17 cellular contexts compared by ENCODE assay signal in the genomic region with DNA sequence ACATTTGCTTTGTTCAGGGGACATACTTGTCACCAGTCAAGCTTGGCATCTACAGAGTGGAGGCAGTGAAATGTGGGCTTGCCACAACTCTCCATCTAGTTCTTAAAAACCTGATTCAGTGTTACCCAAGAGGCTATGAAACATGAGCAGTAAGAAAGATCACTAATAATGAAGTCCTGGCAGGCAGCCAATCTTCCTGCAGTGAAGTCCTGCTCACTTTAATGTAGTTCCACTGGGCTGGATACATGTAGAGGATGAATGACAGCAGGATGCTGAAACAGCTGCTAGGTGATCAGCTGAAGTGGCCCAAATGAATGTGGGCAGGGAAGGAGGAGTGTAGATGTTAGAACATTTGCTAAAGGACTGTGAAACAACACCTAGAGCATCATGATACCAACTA.
DNase-seq lines count a peak whose midpoint lies in the region; ATAC-seq and TF ChIP-seq lines count a peak whose summit lies in the region.
"Had no signal": no experiment of that assay in that cellular context is flagged by ENCODE, and none has a peak within 500 bp of the region (broad histone marks: within the 10 kb centered on the region; RNA-seq: fewer than 3 reads in every experiment).

No MANE protein-coding gene starts in this region.

- DNase-seq in DMS79 treated with DMSO at 0.1 percent for 48 hours (lab: John Stamatoyannopoulos, UW) (peak; percentile 88), NCI-H187 treated with DMSO at 0.1 percent for 48 hours (lab: John Stamatoyannopoulos, UW) (peak; percentile 92), NCI-H82 (lab: John Stamatoyannopoulos, UW) (peak; percentile 88), kidney tubule cell (ENCODE audit: low spot score) (peak; percentile 2), immature natural killer cell (no peak)
- DNase-seq in activated CD8-positive, alpha-beta T cell treated with anti-CD3 and anti-CD28 coated beads for 36 hours = no peak
- DNase-seq: activated naive CD4-positive, alpha-beta T cell treated with Interleukin-2 at 50 U/mL for 16 hours; effector memory CD4-positive, alpha-beta T cell; EL; KG1; uterus had no signal

- intact Hi-C loops in activated CD8-positive, alpha-beta T cell treated with anti-CD3 and anti-CD28 coated beads for 36 hours (cut with micrococcal nuclease) = no loop called here

- no peak for TF ChIP-seq CTCF in activated CD8-positive, alpha-beta T cell treated with anti-CD3 and anti-CD28 coated beads for 36 hours (IDR thresholded peaks at IDR 0.05)

- H3K4me1 Mint-ChIP-seq in immature natural killer cell = no peaks in the 10 kb centered on the region
- H3K4me1 Mint-ChIP-seq in activated CD8-positive, alpha-beta T cell treated with anti-CD3 and anti-CD28 coated beads for 36 hours (ENCODE audit: low read depth) = no peaks in the 10 kb centered on the region
- H3K4me1 Mint-ChIP-seq: B cell, memory B cell had no signal

- peaks cover 8 to 55% (median 28%) of the 10 kb centered on the region in 6 donors for H3K9me3 Mint-ChIP-seq in immature natural killer cell
- peaks cover 15% of the 10 kb centered on the region for H3K9me3 Mint-ChIP-seq in activated CD8-positive, alpha-beta T cell treated with anti-CD3 and anti-CD28 coated beads for 36 hours

- H3K36me3 Mint-ChIP-seq in immature natural killer cell = no peaks in the 10 kb centered on the region
- no peaks in the 10 kb centered on the region for H3K36me3 Mint-ChIP-seq in activated CD8-positive, alpha-beta T cell treated with anti-CD3 and anti-CD28 coated beads for 36 hours (ENCODE audit: low read depth)
- H3K36me3 Mint-ChIP-seq: memory B cell had no signal

- CTCF ChIA-PET in activated CD8-positive, alpha-beta T cell treated with anti-CD3 and anti-CD28 coated beads for 36 hours (lab: Charles Lee) = no interaction called here

- POLR2A ChIA-PET in activated CD8-positive, alpha-beta T cell treated with anti-CD3 and anti-CD28 coated beads for 36 hours (lab: Charles Lee) = no interaction called here

- no peaks in the 10 kb centered on the region for H3K27me3 Mint-ChIP-seq in immature natural killer cell (ENCODE audit: low read depth in 3 of 3)
- H3K27me3 Mint-ChIP-seq in activated CD8-positive, alpha-beta T cell treated with anti-CD3 and anti-CD28 coated beads for 36 hours = no peaks in the 10 kb centered on the region
- H3K27me3 Mint-ChIP-seq: B cell; memory B cell; stimulated activated naive CD8-positive, alpha-beta T cell treated with anti-CD3 and anti-CD28 coated beads, Interleukin-15, Interleukin-2, amounts not matched to agents 100 ng/mL and 50 ng/mL, for 24 hours had no signal

- no peak overlapping the region for H3K4me3 Mint-ChIP-seq in immature natural killer cell
- no peak overlapping the region for H3K4me3 Mint-ChIP-seq in activated CD8-positive, alpha-beta T cell treated with anti-CD3 and anti-CD28 coated beads for 36 hours
- H3K4me3 Mint-ChIP-seq: B cell; memory B cell; stimulated activated naive CD8-positive, alpha-beta T cell treated with anti-CD3 and anti-CD28 coated beads, Interleukin-15, Interleukin-2, amounts not matched to agents 100 ng/mL and 50 ng/mL, for 24 hours had no signal

- ATAC-seq in GM19395 (IDR thresholded peaks at IDR 0.05; ENCODE audit: unreplicated experiment) (no peak), HG03175 (IDR thresholded peaks at IDR 0.05; ENCODE audit: unreplicated experiment) (no peak)
- no peak for ATAC-seq in activated CD8-positive, alpha-beta T cell treated with anti-CD3 and anti-CD28 coated beads for 36 hours
- ATAC-seq: Right ventricle myocardium inferior had no signal

- no peak overlapping the region for H3K27ac Mint-ChIP-seq in immature natural killer cell
- H3K27ac Mint-ChIP-seq in activated CD8-positive, alpha-beta T cell treated with anti-CD3 and anti-CD28 coated beads for 36 hours = no peak overlapping the region
- H3K27ac Mint-ChIP-seq: B cell; memory B cell; stimulated activated naive CD8-positive, alpha-beta T cell treated with anti-CD3 and anti-CD28 coated beads, Interleukin-15, Interleukin-2, amounts not matched to agents 100 ng/mL and 50 ng/mL, for 24 hours had no signal

Comparison
In these comparisons a context has a peak if more than half of its experiments do, and no peak if none do; other contexts are left out.
1. DNase-seq: peak in DMS79 treated with DMSO at 0.1 percent for 48 hours (single experiment), NCI-H187 treated with DMSO at 0.1 percent for 48 hours (single experiment), NCI-H82 (single experiment) and kidney tubule cell (single experiment); none in immature natural killer cell (0 of 3) and activated CD8-positive, alpha-beta T cell treated with anti-CD3 and anti-CD28 coated beads for 36 hours (single experiment).